13 cellular contexts compared by ENCODE assay signal in the genomic region with DNA sequence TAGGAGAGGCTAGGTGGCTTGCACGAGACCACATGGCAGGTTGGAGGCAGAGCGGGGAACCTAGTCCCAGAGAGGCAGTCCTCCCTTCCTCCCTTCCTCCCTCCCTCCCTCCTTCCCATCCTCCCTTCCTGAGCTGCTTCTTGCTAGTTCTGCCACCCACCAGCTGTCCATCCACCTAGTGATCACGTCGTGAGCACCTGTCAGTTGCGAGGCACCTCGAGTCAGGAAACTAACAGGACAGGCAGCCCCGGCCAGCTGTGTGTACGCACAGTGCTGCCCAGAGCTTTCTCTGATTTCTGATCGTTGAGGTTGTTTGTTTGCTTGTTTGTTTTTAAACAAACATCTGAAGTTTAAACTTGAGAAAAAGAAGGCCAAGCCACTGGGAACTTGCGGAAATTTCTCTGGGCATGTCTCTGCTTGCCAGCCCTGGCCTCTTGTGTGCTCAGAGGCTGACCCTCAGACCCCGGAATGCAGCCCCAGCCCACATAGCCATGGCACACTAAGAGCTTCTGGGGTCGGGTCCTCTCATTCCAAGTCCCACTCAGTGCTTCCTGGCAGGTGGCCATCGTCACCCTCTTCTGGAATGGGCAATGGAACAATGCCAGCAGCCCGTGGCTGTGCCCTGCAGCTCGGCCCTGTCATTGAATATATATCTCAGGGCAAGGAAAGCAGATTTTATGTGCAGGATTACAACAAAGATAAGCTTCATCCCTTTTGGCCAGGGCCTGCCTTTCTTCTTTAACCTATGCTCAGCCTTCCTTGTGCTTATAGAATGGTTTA.
DNase-seq lines count a peak whose midpoint lies in the region; ATAC-seq and TF ChIP-seq lines count a peak whose summit lies in the region.
"Had no signal": no experiment of that assay in that cellular context is flagged by ENCODE, and none has a peak within 500 bp of the region (broad histone marks: within the 10 kb centered on the region; RNA-seq: fewer than 3 reads in every experiment).

No MANE protein-coding gene starts in this region.

- H3K36me3 Mint-ChIP-seq in activated naive CD4-positive, alpha-beta T cell treated with anti-CD3 and anti-CD28 coated beads, Interleukin-2, amount 50 U/mL, for 72 hours, result no peaks in the 10 kb centered on the region
- H3K36me3 Mint-ChIP-seq in activated naive CD4-positive, alpha-beta T cell treated with anti-CD3 and anti-CD28 coated beads, Interleukin-2, amount 10 ng/mL, durations not matched to agents 7 days and 5 days, result no peaks in the 10 kb centered on the region
- peaks cover 77% of the 10 kb centered on the region for H3K36me3 Mint-ChIP-seq in stimulated activated memory B cell treated with anti-CD40 and anti-IgM and Interleukin-4, amounts not matched to agents 10 μg/mL and 1 μg/mL and 100 μg/mL, for 72 hours

- no peak for TF ChIP-seq CTCF in VCaP (conservative IDR thresholded peaks at IDR 0.05)
- no peak for TF ChIP-seq CTCF in suprapubic skin (IDR thresholded peaks at IDR 0.05)
- no peak for TF ChIP-seq CTCF in PC-3 (conservative IDR thresholded peaks at IDR 0.05; ENCODE audit: low read depth, low read length)
- TF ChIP-seq CTCF in A673 (conservative IDR thresholded peaks at IDR 0.05; ENCODE audit: low read depth, low read length), result no peak

- DNase-seq in activated naive CD4-positive, alpha-beta T cell treated with anti-CD3 and anti-CD28 coated beads, Interleukin-2, amount 50 U/mL, for 72 hours (ENCODE audit: low spot score in 2 of 2), result no peak
- DNase-seq in activated naive CD4-positive, alpha-beta T cell treated with anti-CD3 and anti-CD28 coated beads, Interleukin-2, amount 10 ng/mL, durations not matched to agents 7 days and 5 days, result no peak
- DNase-seq in left lobe of liver (ENCODE audit: low spot score) (peak; percentile 48), suprapubic skin (ENCODE audit: low spot score in 2 of 2) (no peak), PC-3 (no peak), A673 (ENCODE audit: low spot score) (no peak)
- DNase-seq: activated CD8-positive, alpha-beta T cell treated with anti-CD3 and anti-CD28 coated beads for 36 hours; activated naive CD8-positive, alpha-beta T cell treated with anti-CD3 and anti-CD28 coated beads for 36 hours; T-cell had no signal

- no peak for TF ChIP-seq POLR2A in suprapubic skin (IDR thresholded peaks at IDR 0.05)

- ATAC-seq in activated naive CD4-positive, alpha-beta T cell treated with anti-CD3 and anti-CD28 coated beads, Interleukin-2, amount 50 U/mL, for 72 hours, result no peak
- ATAC-seq in left lobe of liver, result no peak
- no peak for ATAC-seq in stimulated activated memory B cell treated with anti-CD40 and anti-IgM and Interleukin-4, amounts not matched to agents 10 μg/mL and 1 μg/mL and 100 μg/mL, for 72 hours
- ATAC-seq in PC-3, result no peak
- ATAC-seq: activated CD8-positive, alpha-beta T cell treated with anti-CD3 and anti-CD28 coated beads for 36 hours; T-cell had no signal

- no TSS peak for BruUV-seq in PC-3 (replicated peaks; lab: Mats Ljungman, UMichigan)
- BruUV-seq in A673 (replicated peaks; lab: Mats Ljungman, UMichigan), result no TSS peak

- H3K27ac ChIP-seq in VCaP (peak overlapping the region; percentile 89), suprapubic skin (peak overlapping the region; percentile 12), PC-3 (ENCODE audit: low read length) (no peak overlapping the region), A673 (ENCODE audit: low read depth, low read length, poor library complexity, severe bottlenecking) (no peak overlapping the region)

- H3K4me2 ChIP-seq in PC-3 (ENCODE audit: low read length), result no peak overlapping the region

- H3K4me3 Mint-ChIP-seq in activated naive CD4-positive, alpha-beta T cell treated with anti-CD3 and anti-CD28 coated beads, Interleukin-2, amount 10 ng/mL, durations not matched to agents 7 days and 5 days, result no peak overlapping the region
- H3K4me3 Mint-ChIP-seq in stimulated activated memory B cell treated with anti-CD40 and anti-IgM and Interleukin-4, amounts not matched to agents 10 μg/mL and 1 μg/mL and 100 μg/mL, for 72 hours, result no peak overlapping the region
- H3K4me3 Mint-ChIP-seq: activated CD8-positive, alpha-beta T cell treated with anti-CD3 and anti-CD28 coated beads for 36 hours; activated naive CD8-positive, alpha-beta T cell treated with anti-CD3 and anti-CD28 coated beads for 36 hours; T-cell; type B pancreatic cell had no signal

- H3K27me3 Mint-ChIP-seq in activated naive CD4-positive, alpha-beta T cell treated with anti-CD3 and anti-CD28 coated beads, Interleukin-2, amount 10 ng/mL, durations not matched to agents 7 days and 5 days, result no peaks in the 10 kb centered on the region
- no peaks in the 10 kb centered on the region for H3K27me3 Mint-ChIP-seq in stimulated activated memory B cell treated with anti-CD40 and anti-IgM and Interleukin-4, amounts not matched to agents 10 μg/mL and 1 μg/mL and 100 μg/mL, for 72 hours
- H3K27me3 Mint-ChIP-seq: activated CD8-positive, alpha-beta T cell treated with anti-CD3 and anti-CD28 coated beads for 36 hours; activated naive CD8-positive, alpha-beta T cell treated with anti-CD3 and anti-CD28 coated beads for 36 hours; progenitor cell of endocrine pancreas; T-cell; type B pancreatic cell had no signal

- H3K4me3 ChIP-seq in suprapubic skin (no peak overlapping the region), PC-3 (ENCODE audit: low read length) (no peak overlapping the region), A673 (ENCODE audit: low read depth, low read length, poor library complexity, severe bottlenecking) (no peak overlapping the region)

- no peaks in the 10 kb centered on the region for H3F3A ChIP-seq in PC-3 (ENCODE audit: low read length, unreplicated experiment)

- H3K9me3 ChIP-seq in suprapubic skin (no peaks in the 10 kb centered on the region), PC-3 (ENCODE audit: low read length) (no peaks in the 10 kb centered on the region), A673 (ENCODE audit: low read depth, low read length, poor library complexity, severe bottlenecking) (no peaks in the 10 kb centered on the region)

- POLR2A ChIA-PET in PC-3 (lab: Charles Lee; ENCODE audit: unreplicated experiment) (no interaction called here), A673 (lab: Charles Lee; ENCODE audit: low non-redundant PET) (no interaction called here)

- no peaks in the 10 kb centered on the region for H3K79me2 ChIP-seq in PC-3 (ENCODE audit: low read length)

- no peaks in the 10 kb centered on the region for H3K27me3 ChIP-seq in suprapubic skin
- H3K27me3 ChIP-seq in PC-3 (ENCODE audit: low read length), result no peaks in the 10 kb centered on the region
- no peaks in the 10 kb centered on the region for H3K27me3 ChIP-seq in A673 (replicated peaks; ENCODE audit: insufficient read depth, low read depth, low read length, poor library complexity)

- 48% methylated on average over 15 of the region's 15 CpGs for WGBS in suprapubic skin

- H3K36me3 ChIP-seq in suprapubic skin (no peaks in the 10 kb centered on the region), PC-3 (ENCODE audit: low read depth, low read length) (no peaks in the 10 kb centered on the region), A673 (ENCODE audit: insufficient read depth, low read length, poor library complexity, severe bottlenecking) (no peaks in the 10 kb centered on the region)

- intact Hi-C loops in PC-3 (cut with micrococcal nuclease), result no loop called here
- intact Hi-C loops in A673 (cut with micrococcal nuclease; ENCODE audit: unreplicated experiment), result no loop called here

- no peak overlapping the region for H3K9ac ChIP-seq in PC-3 (ENCODE audit: low read length)

- H3K4me1 Mint-ChIP-seq in activated naive CD4-positive, alpha-beta T cell treated with anti-CD3 and anti-CD28 coated beads, Interleukin-2, amount 10 ng/mL, durations not matched to agents 7 days and 5 days, result peaks cover 10% of the 10 kb centered on the region
- H3K4me1 Mint-ChIP-seq in stimulated activated memory B cell treated with anti-CD40 and anti-IgM and Interleukin-4, amounts not matched to agents 10 μg/mL and 1 μg/mL and 100 μg/mL, for 72 hours, result no peaks in the 10 kb centered on the region
- H3K4me1 Mint-ChIP-seq: activated naive CD8-positive, alpha-beta T cell treated with anti-CD3 and anti-CD28 coated beads for 36 hours had no signal

- no peaks in the 10 kb centered on the region for H3K9me3 Mint-ChIP-seq in activated naive CD4-positive, alpha-beta T cell treated with anti-CD3 and anti-CD28 coated beads, Interleukin-2, amount 50 U/mL, for 72 hours
- H3K9me3 Mint-ChIP-seq in activated naive CD4-positive, alpha-beta T cell treated with anti-CD3 and anti-CD28 coated beads, Interleukin-2, amount 10 ng/mL, durations not matched to agents 7 days and 5 days, result no peaks in the 10 kb centered on the region
- no peaks in the 10 kb centered on the region for H3K9me3 Mint-ChIP-seq in stimulated activated memory B cell treated with anti-CD40 and anti-IgM and Interleukin-4, amounts not matched to agents 10 μg/mL and 1 μg/mL and 100 μg/mL, for 72 hours
- H3K9me3 Mint-ChIP-seq: activated CD8-positive, alpha-beta T cell treated with anti-CD3 and anti-CD28 coated beads for 36 hours; activated naive CD8-positive, alpha-beta T cell treated with anti-CD3 and anti-CD28 coated beads for 36 hours; T-cell; type B pancreatic cell had no signal

- TF ChIP-seq EP300 in suprapubic skin (IDR thresholded peaks at IDR 0.05), result no peak

- H3K9me2 ChIP-seq in PC-3 (replicated peaks; ENCODE audit: low read length), result no peaks in the 10 kb centered on the region

- H3K27ac Mint-ChIP-seq in activated naive CD4-positive, alpha-beta T cell treated with anti-CD3 and anti-CD28 coated beads, Interleukin-2, amount 50 U/mL, for 72 hours, result peak overlapping the region; percentile 66 to 74
- no peak overlapping the region for H3K27ac Mint-ChIP-seq in activated naive CD4-positive, alpha-beta T cell treated with anti-CD3 and anti-CD28 coated beads, Interleukin-2, amount 10 ng/mL, durations not matched to agents 7 days and 5 days
- no peak overlapping the region for H3K27ac Mint-ChIP-seq in stimulated activated memory B cell treated with anti-CD40 and anti-IgM and Interleukin-4, amounts not matched to agents 10 μg/mL and 1 μg/mL and 100 μg/mL, for 72 hours
- H3K27ac Mint-ChIP-seq: activated CD8-positive, alpha-beta T cell treated with anti-CD3 and anti-CD28 coated beads for 36 hours; activated naive CD8-positive, alpha-beta T cell treated with anti-CD3 and anti-CD28 coated beads for 36 hours; progenitor cell of endocrine pancreas; T-cell; type B pancreatic cell had no signal

- H3K4me1 ChIP-seq in suprapubic skin (peaks cover 53% of the 10 kb centered on the region), PC-3 (ENCODE audit: insufficient read depth, low read length) (peaks cover 4% of the 10 kb centered on the region; the same call in 1 of the 2 replicates), A673 (ENCODE audit: insufficient read depth, low read length, poor library complexity, severe bottlenecking) (no peaks in the 10 kb centered on the region)

- no peak overlapping the region for H2AFZ ChIP-seq in PC-3 (ENCODE audit: low read length)

- CTCF ChIA-PET in activated naive CD4-positive, alpha-beta T cell treated with anti-CD3 and anti-CD28 coated beads, Interleukin-2, amount 10 ng/mL, durations not matched to agents 7 days and 5 days (lab: Charles Lee), result interaction anchor here (0.9 to 1.1 kb wide), 3 partner anchors 22 to 347 kb away, joined by 3 read pairs; no protein-coding TSS in a partner anchor
- CTCF ChIA-PET in PC-3 (lab: Charles Lee) (no interaction called here), A673 (lab: Charles Lee) (interaction anchor here (0.6 kb wide), 1 partner anchor 509 kb away, joined by 3 read pairs; no protein-coding TSS in a partner anchor)

- no peaks in the 10 kb centered on the region for H4K20me1 ChIP-seq in PC-3 (ENCODE audit: low read length)

Comparison
In these comparisons a context has a peak if more than half of its experiments do, and no peak if none do; other contexts are left out.
1. H3K27ac Mint-ChIP-seq: peak in activated naive CD4-positive, alpha-beta T cell treated with anti-CD3 and anti-CD28 coated beads, Interleukin-2, amount 50 U/mL, for 72 hours (2 of 2); none in activated naive CD4-positive, alpha-beta T cell treated with anti-CD3 and anti-CD28 coated beads, Interleukin-2, amount 10 ng/mL, durations not matched to agents 7 days and 5 days (single experiment) and stimulated activated memory B cell treated with anti-CD40 and anti-IgM and Interleukin-4, amounts not matched to agents 10 μg/mL and 1 μg/mL and 100 μg/mL, for 72 hours (single experiment).
2. H3K27ac ChIP-seq: peak in VCaP (single experiment) and suprapubic skin (single experiment); none in PC-3 (single experiment) and A673 (single experiment).